18 cellular contexts compared by ENCODE assay signal in the genomic region with DNA sequence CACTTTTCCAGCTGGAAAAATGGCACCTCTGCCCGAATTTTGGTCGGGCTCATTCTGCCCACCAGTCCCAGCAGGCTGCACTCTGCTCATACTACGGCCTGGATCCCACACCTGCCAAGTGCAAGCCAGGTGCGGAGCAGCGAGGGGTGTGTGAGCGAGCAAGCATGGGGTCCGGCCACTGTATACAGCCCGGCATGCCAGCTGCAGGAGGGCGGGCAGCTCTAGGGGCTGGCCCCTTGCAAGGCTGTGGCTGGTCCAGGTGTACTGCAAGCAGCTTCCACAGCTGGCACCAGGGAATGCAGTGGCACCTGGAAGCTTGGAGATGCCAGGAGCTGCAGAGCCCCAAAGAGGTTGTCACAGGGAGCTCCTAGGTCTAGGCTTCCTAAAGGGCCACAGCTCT. TPM values are rescaled to one million over a fixed set of nuclear protein-coding genes. Genes with fewer than 3 reads are reported as not detected.
DNase-seq lines count a peak whose midpoint lies in the region; ATAC-seq and TF ChIP-seq lines count a peak whose summit lies in the region.
"Had no signal": no experiment of that assay in that cellular context is flagged by ENCODE, and none has a peak within 500 bp of the region (broad histone marks: within the 10 kb centered on the region; RNA-seq: fewer than 3 reads in every experiment).

No MANE protein-coding gene starts in this region.

- H3K36me3 Mint-ChIP-seq in activated T-cell treated with anti-CD3 and anti-CD28 coated beads, Interleukin-2, amount 50 U/mL, for 24 hours (ENCODE audit: low read depth), result peaks cover 74% of the 10 kb centered on the region
- H3K36me3 Mint-ChIP-seq in central memory CD8-positive, alpha-beta T cell (ENCODE audit: insufficient read depth), result peaks cover 26% of the 10 kb centered on the region

- peak overlapping the region; percentile 98 for H3K27ac Mint-ChIP-seq in activated T-cell treated with anti-CD3 and anti-CD28 coated beads, Interleukin-2, amount 50 U/mL, for 24 hours
- H3K27ac Mint-ChIP-seq in central memory CD8-positive, alpha-beta T cell (ENCODE audit: low read depth), result peak overlapping the region; percentile 50

- H2AFZ ChIP-seq in neuronal stem cell (ENCODE audit: low read length), result no peak overlapping the region
- H2AFZ ChIP-seq: GM23248, PC-9 had no signal

- no peak overlapping the region for H3K18ac ChIP-seq in neuronal stem cell (ENCODE audit: low read length)

- H3K9me3 Mint-ChIP-seq in activated T-cell treated with anti-CD3 and anti-CD28 coated beads, Interleukin-2, amount 50 U/mL, for 24 hours, result peaks cover 8% of the 10 kb centered on the region
- H3K9me3 Mint-ChIP-seq in central memory CD8-positive, alpha-beta T cell, result no peaks in the 10 kb centered on the region

- H4K8ac ChIP-seq in neuronal stem cell (ENCODE audit: low read depth, low read length), result no peak overlapping the region

- no CpG with 5 or more reads among the region's 9 CpGs for WGBS in neuronal stem cell (ENCODE audit: extremely low coverage in 2 of 2, insufficient read length in 2 of 2, insufficient replicate concordance in 1 of 2), 2 donors

- peak overlapping the region; percentile 42 for H2BK120ac ChIP-seq in neuronal stem cell (ENCODE audit: low read depth, low read length)

- H3K4me1 ChIP-seq in neuronal stem cell (ENCODE audit: control insufficient read depth in 2 of 2, insufficient read depth in 1 of 2, low read depth in 1 of 2, low read length in 2 of 2), result peaks cover 1 to 7% of the 10 kb centered on the region in 2 donors

- H3K79me1 ChIP-seq in neuronal stem cell (ENCODE audit: low read depth, low read length), result no peaks in the 10 kb centered on the region

- H3K27ac ChIP-seq in neuronal stem cell (replicated peaks; ENCODE audit: low read length), result no peak overlapping the region
- H3K27ac ChIP-seq: C4-2B, GM23248, PC-9 had no signal

- peak overlapping the region; percentile 36 for H3K9ac ChIP-seq in neuronal stem cell (ENCODE audit: low read depth, low read length, poor library complexity)
- H3K9ac ChIP-seq: GM23248 had no signal

- peaks cover 0 to 2% (median 0%) of the 10 kb centered on the region in 3 experiments for H3K27me3 ChIP-seq in neuronal stem cell (ENCODE audit: control insufficient read depth in 3 of 3, insufficient read depth in 3 of 3, low read depth in 1 of 3, low read length in 3 of 3)

- no peak overlapping the region for H4K91ac ChIP-seq in neuronal stem cell (ENCODE audit: low read depth, low read length, poor library complexity)

- no peak for DNase-seq in activated T-cell treated with anti-CD3 and anti-CD28 coated beads, Interleukin-2, amount 50 U/mL, for 24 hours
- no peak for DNase-seq in activated T-cell treated with anti-CD3 and anti-CD28 coated beads, Interleukin-2, amount 50 U/mL, for 1 hour
- DNase-seq in NB4 (ENCODE audit: low read depth), result no peak
- DNase-seq in central memory CD8-positive, alpha-beta T cell (ENCODE audit: low spot score in 2 of 2), result no peak
- DNase-seq in neuronal stem cell (ENCODE audit: low spot score), result no peak
- DNase-seq in mesenteric fat pad (ENCODE audit: low spot score), result no peak
- DNase-seq: 8988T, GM23248, KBM-7, NCI-H1092, NCI-H446, NCI-H748 treated with DMSO at 0.1 percent for 48 hours, PC-9 had no signal

- no peak for ATAC-seq in central memory CD8-positive, alpha-beta T cell (replicated peaks; ENCODE audit: extremely low read depth, poor library complexity, severe bottlenecking)
- ATAC-seq in HG02870 (IDR thresholded peaks at IDR 0.05; ENCODE audit: unreplicated experiment) (no peak), HG03520 (IDR thresholded peaks at IDR 0.05; ENCODE audit: unreplicated experiment) (no peak)
- ATAC-seq: HCT116, Right ventricle myocardium inferior had no signal

- peaks cover 34% of the 10 kb centered on the region for H3K4me1 Mint-ChIP-seq in activated T-cell treated with anti-CD3 and anti-CD28 coated beads, Interleukin-2, amount 50 U/mL, for 24 hours (ENCODE audit: low read depth)
- peaks cover 32% of the 10 kb centered on the region for H3K4me1 Mint-ChIP-seq in central memory CD8-positive, alpha-beta T cell

- no peak overlapping the region for H3K14ac ChIP-seq in neuronal stem cell (ENCODE audit: low read length)

- H3K4me2 ChIP-seq in neuronal stem cell (ENCODE audit: insufficient read depth, low read length, poor library complexity, severe bottlenecking), result no peak overlapping the region

- H2AK5ac ChIP-seq in neuronal stem cell (ENCODE audit: low read depth, low read length), result peak overlapping the region; percentile 57

- no peak overlapping the region for H3K4me3 Mint-ChIP-seq in activated T-cell treated with anti-CD3 and anti-CD28 coated beads, Interleukin-2, amount 50 U/mL, for 24 hours
- H3K4me3 Mint-ChIP-seq in central memory CD8-positive, alpha-beta T cell, result no peak overlapping the region

- peaks cover 12 to 25% of the 10 kb centered on the region in 2 donors for H3K36me3 ChIP-seq in neuronal stem cell (replicated peaks in 1 of 2; ENCODE audit: control insufficient read depth in 2 of 2, insufficient read depth in 2 of 2, low read length in 2 of 2)

- peak overlapping the region; percentile 49 for H2BK12ac ChIP-seq in neuronal stem cell (ENCODE audit: low read length)

- H3K9me3 ChIP-seq in neuronal stem cell (replicated peaks in 1 of 2; ENCODE audit: control insufficient read depth in 2 of 2, insufficient read depth in 1 of 2, low read depth in 1 of 2, low read length in 2 of 2), result peaks cover 8 to 15% of the 10 kb centered on the region in 2 donors

- TF ChIP-seq POLR2A in NB4 (IDR thresholded peaks at IDR 0.05; ENCODE audit: extremely low read depth, insufficient read length), result no peak

- no peak for TF ChIP-seq CTCF in NB4 (IDR thresholded peaks at IDR 0.05; ENCODE audit: low read depth, low read length)

- no peak overlapping the region for H3K23ac ChIP-seq in neuronal stem cell (ENCODE audit: low read depth, low read length, poor library complexity)

- no peak overlapping the region for H2BK5ac ChIP-seq in neuronal stem cell (ENCODE audit: low read length)

- no peak overlapping the region for H2BK15ac ChIP-seq in neuronal stem cell (ENCODE audit: low read length)

- no peak overlapping the region for H3K4ac ChIP-seq in neuronal stem cell (ENCODE audit: low read length)

- no peaks in the 10 kb centered on the region for H3K27me3 Mint-ChIP-seq in activated T-cell treated with anti-CD3 and anti-CD28 coated beads, Interleukin-2, amount 50 U/mL, for 24 hours
- no peaks in the 10 kb centered on the region for H3K27me3 Mint-ChIP-seq in central memory CD8-positive, alpha-beta T cell

- H3K4me3 ChIP-seq in NB4 (ENCODE audit: low read depth, low read length) (peak overlapping the region; percentile 70), neuronal stem cell (ENCODE audit: low read length in 2 of 2) (peak overlapping the region in 1 of 2 donors; percentile 59)
- H3K4me3 ChIP-seq: PC-9 had no signal

RNA-seq across cellular contexts. Expression of a gene that starts 2.7 kb away (rescaled TPM):
- 14.2 TPM for polyA plus RNA-seq in neuronal stem cell (2013, experiment 1 of 2)
- polyA plus RNA-seq in neuronal stem cell (2013, experiment 2 of 2), result 13.5 TPM
- 39.8 TPM for total RNA-seq in mesenteric fat pad
